Comparison of ENCODE assay signal across 11 cellular contexts in the genomic region with DNA sequence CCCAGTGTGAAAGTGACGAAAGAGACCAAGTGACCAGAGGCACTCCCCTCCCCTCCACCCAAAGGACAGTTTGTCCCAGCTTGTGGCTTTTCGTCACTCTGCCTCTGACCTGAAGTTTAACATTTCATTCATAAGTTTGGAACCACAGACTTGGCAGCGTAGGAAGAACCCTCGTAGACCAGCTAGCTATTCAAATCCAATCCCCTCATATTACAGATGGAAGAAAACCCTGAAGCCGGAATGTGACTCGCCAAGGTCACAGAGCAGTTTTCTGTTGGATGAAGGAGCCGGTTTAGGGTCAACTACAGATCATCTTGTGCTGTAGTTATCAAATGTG. TPM values are rescaled to one million over a fixed set of nuclear protein-coding genes. Genes with fewer than 3 reads are reported as not detected.
A peak's percentile ranks its signal among the peaks of the same experiment; 100 is the strongest.
DNase-seq lines count a peak whose midpoint lies in the region; ATAC-seq, FAIRE-seq and TF ChIP-seq lines count a peak whose summit lies in the region.
"Had no signal": no experiment of that assay in that cellular context is flagged by ENCODE, and none has a peak within 500 bp of the region (broad histone marks: within the 10 kb centered on the region; RNA-seq: fewer than 3 reads in every experiment).

No MANE protein-coding gene starts in this region.

- no peaks in the 10 kb centered on the region for H3F3A ChIP-seq in PC-3 (ENCODE audit: low read length, unreplicated experiment)

- BruUV-seq in PC-3 (replicated peaks; lab: Mats Ljungman, UMichigan) (no TSS peak), HepG2 (replicated peaks; lab: Mats Ljungman, UMichigan) (no TSS peak)

- no peak for TF ChIP-seq RAD21 in HepG2 (CRISPR knock-in tag; IDR thresholded peaks at IDR 0.05)

- H3K79me2 ChIP-seq in PC-3 (ENCODE audit: low read length) (peaks cover 8% of the 10 kb centered on the region), HepG2 (ENCODE audit: insufficient read depth, low read length) (peaks cover 7% of the 10 kb centered on the region)

- TF ChIP-seq POLR2A in HepG2 (IDR thresholded peaks at IDR 0.05; ENCODE audit: insufficient read depth in 1 of 2, low read depth in 2 of 2, low read length in 2 of 2) (no peak), suprapubic skin (IDR thresholded peaks at IDR 0.05) (no peak)

- 0 out of 2 replicates have a peak overlapping the region, but pooled peaks have one; percentile 53 for H3K27ac ChIP-seq in PC-3 (ENCODE audit: low read length)
- H3K27ac ChIP-seq in coronary artery, result peak overlapping the region; percentile 84 to 92
- H3K27ac ChIP-seq in HepG2 (ENCODE audit: extremely low read length, insufficient read depth, low read length), result peak overlapping the region; percentile 57
- H3K27ac ChIP-seq in suprapubic skin, result peak overlapping the region; percentile 22

- 0% methylated on average over 7 of the region's 7 CpGs for WGBS in HepG2 (ENCODE audit: low lambda C conversion rate)
- 77% methylated on average over 7 of the region's 7 CpGs for WGBS in suprapubic skin

- in situ Hi-C loops in HepG2 (cut with HindIII; ENCODE audit: extremely low pct_ligation_motif_present, low pct_unique_long_range_greater_than_20kb), result no loop called here

- TF ChIP-seq CTCF in PC-3 (conservative IDR thresholded peaks at IDR 0.05; ENCODE audit: low read depth, low read length) (no peak), coronary artery (IDR thresholded peaks at IDR 0.05) (no peak), HepG2 (CRISPR knock-in tag; IDR thresholded peaks at IDR 0.05) (no peak), suprapubic skin (IDR thresholded peaks at IDR 0.05) (no peak)

- H2AFZ ChIP-seq in PC-3 (ENCODE audit: low read length), result no peak overlapping the region
- H2AFZ ChIP-seq in HepG2 (ENCODE audit: low read length), result no peak overlapping the region

- H3K9me2 ChIP-seq in PC-3 (replicated peaks; ENCODE audit: low read length), result no peaks in the 10 kb centered on the region

- no peak overlapping the region for H3K9ac ChIP-seq in PC-3 (ENCODE audit: low read length)
- H3K9ac ChIP-seq in HepG2 (ENCODE audit: insufficient read depth, low read depth, low read length), result peak overlapping the region; percentile 36

- no peaks in the 10 kb centered on the region for H3K9me3 ChIP-seq in PC-3 (ENCODE audit: low read length)
- H3K9me3 ChIP-seq in HepG2 (ENCODE audit: low read length), result no peaks in the 10 kb centered on the region
- H3K9me3 ChIP-seq in suprapubic skin, result no peaks in the 10 kb centered on the region

- FAIRE-seq in HepG2 (lab: Jason Lieb, UNC) (peak; percentile 68), GM19239 (lab: Jason Lieb, UNC) (no peak)
- FAIRE-seq: GM12891 had no signal

- DNase-seq in PC-3 (no peak), coronary artery (ENCODE audit: low spot score) (peak; percentile 93), HepG2 (ENCODE audit: low spot score) (no peak), suprapubic skin (ENCODE audit: low spot score in 2 of 2) (no peak), GM19239 (ENCODE audit: insufficient read length, low spot score) (no peak), NCI-H187 treated with DMSO at 0.1 percent for 48 hours (lab: John Stamatoyannopoulos, UW) (no peak), NCI-H526 treated with DMSO at 0.1 percent for 48 hours (lab: John Stamatoyannopoulos, UW) (no peak)
- DNase-seq in activated effector memory CD4-positive, alpha-beta T cell treated with anti-CD3 and anti-CD28 coated beads, Interleukin-2, amount 50 U/mL, for 16 hours, result no peak
- DNase-seq: activated naive CD4-positive, alpha-beta T cell treated with anti-CD3 and anti-CD28 coated beads, Interleukin-2, amount 50 U/mL, for 16 hours; CD8-positive, alpha-beta memory T cell had no signal

- H4K20me1 ChIP-seq in PC-3 (ENCODE audit: low read length) (no peaks in the 10 kb centered on the region), HepG2 (ENCODE audit: insufficient read depth, low read length) (peaks cover 5% of the 10 kb centered on the region; the same call in 1 of the 2 replicates)

- ATAC-seq in PC-3, result no peak
- no peak for ATAC-seq in HepG2

- H3K4me2 ChIP-seq in PC-3 (ENCODE audit: low read length) (no peak overlapping the region), HepG2 (ENCODE audit: low read depth, low read length) (peak overlapping the region; percentile 83)

- intact Hi-C loops in PC-3 (cut with micrococcal nuclease) (no loop called here), HepG2 (cut with micrococcal nuclease; ENCODE audit: unreplicated experiment) (loop anchor here (1.0 to 2.0 kb wide), 3 partner anchors 14 to 40 kb away; no protein-coding TSS in a partner anchor)

- POLR2A ChIA-PET in PC-3 (lab: Charles Lee; ENCODE audit: unreplicated experiment), result no interaction called here
- POLR2A ChIA-PET in HepG2 (lab: Yijun Ruan, JAX), result interaction anchor here (1.1 to 29.5 kb wide), 9 partner anchors 12 to 412 kb away, joined by 3 to 1422 read pairs (median 5); partner anchors contain the start of genes PIGT and SDC4

- CTCF ChIA-PET in PC-3 (lab: Charles Lee), result interaction anchor here (0.8 to 1.3 kb wide), 2 partner anchors 61 to 78 kb away, joined by 3 to 5 read pairs; no protein-coding TSS in a partner anchor
- CTCF ChIA-PET in HepG2 (lab: Yijun Ruan, JAX; ENCODE audit: low intra/inter-chr PET ratio, low total read pairs), result no interaction called here

- H3K4me3 ChIP-seq in PC-3 (ENCODE audit: low read length) (no peak overlapping the region), coronary artery (peak overlapping the region; percentile 45), HepG2 (replicated peaks in 1 of 3; ENCODE audit: insufficient read depth in 1 of 3, low read depth in 2 of 3, low read length in 3 of 3) (peak overlapping the region; percentile 18 to 55 (median 26)), suprapubic skin (no peak overlapping the region)

- H3K36me3 ChIP-seq in PC-3 (ENCODE audit: low read depth, low read length) (no peaks in the 10 kb centered on the region), HepG2 (replicated peaks in 1 of 2; ENCODE audit: control insufficient read depth in 1 of 2, insufficient read depth in 2 of 2, low read length in 2 of 2) (no peaks in the 10 kb centered on the region), suprapubic skin (no peaks in the 10 kb centered on the region)

- no peak for TF ChIP-seq EP300 in HepG2 (IDR thresholded peaks at IDR 0.05; ENCODE audit: low read depth in 2 of 2, low read length in 2 of 2)
- no peak; the same call in 1 of the 2 replicates for TF ChIP-seq EP300 in HepG2 (CRISPR knock-in tag; IDR thresholded peaks at IDR 0.05; ENCODE audit: borderline replicate concordance)
- TF ChIP-seq EP300 in suprapubic skin (IDR thresholded peaks at IDR 0.05), result peak; percentile 60

- peaks cover 44% of the 10 kb centered on the region for H3K4me1 ChIP-seq in PC-3 (ENCODE audit: insufficient read depth, low read length)
- peaks cover 75% of the 10 kb centered on the region for H3K4me1 ChIP-seq in HepG2 (ENCODE audit: insufficient read depth, low read length)
- H3K4me1 ChIP-seq in suprapubic skin, result peaks cover 53% of the 10 kb centered on the region

- H3K27me3 ChIP-seq in PC-3 (ENCODE audit: low read length) (no peaks in the 10 kb centered on the region), HepG2 (ENCODE audit: control insufficient read depth in 1 of 2, insufficient read depth in 2 of 2, low read length in 2 of 2) (no peaks in the 10 kb centered on the region; a peak in 2 of 5 replicates), suprapubic skin (no peaks in the 10 kb centered on the region)

RNA-seq across cellular contexts. Expression of gene SYS1, which starts 3.9 kb away (rescaled TPM):
- 32.5 and 45.2 TPM in 2 replicates for total RNA-seq in PC-3 (2014; rRNA removed)
- total RNA-seq in HepG2 (2016; rRNA removed; fragmentation: Illumina TruSeq; extraction: Trizol), result 22.0 and 38.3 TPM in 2 replicates
- 17.7 and 19.7 TPM in 2 replicates for total RNA-seq in HepG2 (2016; cell fraction: cytosol; rRNA removed; fragmentation: Illumina TruSeq; extraction: Trizol; ENCODE audit: low read depth)
- total RNA-seq in HepG2 (2016; cell fraction: insoluble cytoplasmic fraction; rRNA removed; fragmentation: Illumina TruSeq; extraction: Trizol), result 22.2 and 38.4 TPM in 2 replicates
- total RNA-seq in HepG2 (2016; cell fraction: membrane; rRNA removed; fragmentation: Illumina TruSeq; extraction: Trizol), result 35.6 and 38.6 TPM in 2 replicates
- 39.9 and 40.9 TPM in 2 replicates for total RNA-seq in HepG2 (2016; cell fraction: nucleus; rRNA removed; fragmentation: Illumina TruSeq; extraction: Trizol)
- 65.6 and 75.9 TPM in 2 replicates for polyA plus RNA-seq in HepG2 (2011; rRNA removed)
- 66.7 and 88.3 TPM in 2 replicates for polyA plus RNA-seq in HepG2 (2011; cell fraction: cytosol; rRNA removed)
- polyA plus RNA-seq in HepG2 (2011; cell fraction: nucleus; rRNA removed), result 46.0 and 49.6 TPM in 2 replicates
- polyA plus RNA-seq in HepG2 (2012), result 22.5 and 24.8 TPM in 2 replicates
- 16.5 and 19.7 TPM in 2 replicates for polyA plus RNA-seq in HepG2 (2016; cell fraction: cytosol; fragmentation: Illumina TruSeq; extraction: Trizol; ENCODE audit: low read depth)
- 24.3 and 27.0 TPM in 2 replicates for polyA plus RNA-seq in HepG2 (2016; cell fraction: insoluble cytoplasmic fraction; fragmentation: Illumina TruSeq; extraction: Trizol; ENCODE audit: low read depth)
- polyA plus RNA-seq in HepG2 (2016; cell fraction: membrane; fragmentation: Illumina TruSeq; extraction: Trizol; ENCODE audit: low read depth), result 29.1 and 31.7 TPM in 2 replicates
- polyA plus RNA-seq in HepG2 (2016; cell fraction: nucleus; fragmentation: Illumina TruSeq; extraction: Trizol; ENCODE audit: insufficient read depth, low read depth), result 41.1 and 42.9 TPM in 2 replicates
- 127 and 240 TPM in 2 replicates for polyA minus RNA-seq in HepG2 (2011; rRNA and poly(A)+ RNA removed; ENCODE audit: low replicate concordance)
- polyA minus RNA-seq in HepG2 (2011; cell fraction: cytosol; rRNA and poly(A)+ RNA removed), result 35.0 and 40.9 TPM in 2 replicates
- polyA minus RNA-seq in HepG2 (2011; cell fraction: nucleus; rRNA and poly(A)+ RNA removed), result 56.0 and 62.5 TPM in 2 replicates
- 10 to 100 TPM; 30.9 to 49.5 (median 38.7) TPM for total RNA-seq in suprapubic skin

RNA-seq across cellular contexts. Expression of gene SDC4, which starts 10.8 kb away (rescaled TPM):
- total RNA-seq in PC-3 (2014; rRNA removed), result 134 and 167 TPM in 2 replicates
- total RNA-seq in HepG2 (2016; rRNA removed; fragmentation: Illumina TruSeq; extraction: Trizol), result 36.0 and 65.1 TPM in 2 replicates
- total RNA-seq in HepG2 (2016; cell fraction: cytosol; rRNA removed; fragmentation: Illumina TruSeq; extraction: Trizol; ENCODE audit: low read depth), result 6.2 and 6.3 TPM in 2 replicates
- 34.4 and 64.3 TPM in 2 replicates for total RNA-seq in HepG2 (2016; cell fraction: insoluble cytoplasmic fraction; rRNA removed; fragmentation: Illumina TruSeq; extraction: Trizol)
- 21.2 and 23.6 TPM in 2 replicates for total RNA-seq in HepG2 (2016; cell fraction: membrane; rRNA removed; fragmentation: Illumina TruSeq; extraction: Trizol)
- total RNA-seq in HepG2 (2016; cell fraction: nucleus; rRNA removed; fragmentation: Illumina TruSeq; extraction: Trizol), result 61.5 and 66.3 TPM in 2 replicates
- polyA plus RNA-seq in HepG2 (2011; rRNA removed), result 49.0 and 67.2 TPM in 2 replicates
- 51.5 and 81.1 TPM in 2 replicates for polyA plus RNA-seq in HepG2 (2011; cell fraction: cytosol; rRNA removed)
- polyA plus RNA-seq in HepG2 (2011; cell fraction: nucleus; rRNA removed), result 16.0 and 26.7 TPM in 2 replicates
- 44.1 and 51.7 TPM in 2 replicates for polyA plus RNA-seq in HepG2 (2012)
- 5.0 TPM in 2 replicates for polyA plus RNA-seq in HepG2 (2016; cell fraction: cytosol; fragmentation: Illumina TruSeq; extraction: Trizol; ENCODE audit: low read depth)
- 33.1 and 34.5 TPM in 2 replicates for polyA plus RNA-seq in HepG2 (2016; cell fraction: insoluble cytoplasmic fraction; fragmentation: Illumina TruSeq; extraction: Trizol; ENCODE audit: low read depth)
- 13.3 and 15.5 TPM in 2 replicates for polyA plus RNA-seq in HepG2 (2016; cell fraction: membrane; fragmentation: Illumina TruSeq; extraction: Trizol; ENCODE audit: low read depth)
- polyA plus RNA-seq in HepG2 (2016; cell fraction: nucleus; fragmentation: Illumina TruSeq; extraction: Trizol; ENCODE audit: insufficient read depth, low read depth), result 86.0 and 86.3 TPM in 2 replicates
- polyA minus RNA-seq in HepG2 (2011; rRNA and poly(A)+ RNA removed; ENCODE audit: low replicate concordance), result 33.3 and 94.7 TPM in 2 replicates
- polyA minus RNA-seq in HepG2 (2011; cell fraction: cytosol; rRNA and poly(A)+ RNA removed), result 68.1 and 88.6 TPM in 2 replicates
- polyA minus RNA-seq in HepG2 (2011; cell fraction: nucleus; rRNA and poly(A)+ RNA removed), result 15.1 and 31.3 TPM in 2 replicates
- total RNA-seq in suprapubic skin, result 100 to 1,000 TPM; 156 to 255 (median 216) TPM

RNA-seq across cellular contexts. Expression of gene TP53TG5, which starts 19.1 kb away (rescaled TPM):
- total RNA-seq in PC-3 (2014; rRNA removed) (not detected in 2 replicates), HepG2 (2016; rRNA removed; fragmentation: Illumina TruSeq; extraction: Trizol) (not detected in 2 replicates), suprapubic skin (under 1 TPM in 1 of 4 donors, not detected in 3; 0.32 TPM)
- total RNA-seq in HepG2 (2016; cell fraction: cytosol; rRNA removed; fragmentation: Illumina TruSeq; extraction: Trizol; ENCODE audit: low read depth), result not detected in 2 replicates
- not detected in 2 replicates for total RNA-seq in HepG2 (2016; cell fraction: insoluble cytoplasmic fraction; rRNA removed; fragmentation: Illumina TruSeq; extraction: Trizol)
- total RNA-seq in HepG2 (2016; cell fraction: membrane; rRNA removed; fragmentation: Illumina TruSeq; extraction: Trizol), result not detected in 2 replicates
- total RNA-seq in HepG2 (2016; cell fraction: nucleus; rRNA removed; fragmentation: Illumina TruSeq; extraction: Trizol), result not detected in 2 replicates
- 0.11 TPM in 1 of 2 replicates, not detected in the other for polyA plus RNA-seq in HepG2 (2011; rRNA removed)
- polyA plus RNA-seq in HepG2 (2011; cell fraction: cytosol; rRNA removed), result not detected in 2 replicates
- polyA plus RNA-seq in HepG2 (2011; cell fraction: nucleus; rRNA removed), result not detected in 2 replicates
- 0.32 and 0.45 TPM in 2 replicates for polyA plus RNA-seq in HepG2 (2012)
- polyA plus RNA-seq in HepG2 (2016; cell fraction: cytosol; fragmentation: Illumina TruSeq; extraction: Trizol; ENCODE audit: low read depth), result not detected in 2 replicates
- not detected in 2 replicates for polyA plus RNA-seq in HepG2 (2016; cell fraction: insoluble cytoplasmic fraction; fragmentation: Illumina TruSeq; extraction: Trizol; ENCODE audit: low read depth)
- not detected in 2 replicates for polyA plus RNA-seq in HepG2 (2016; cell fraction: membrane; fragmentation: Illumina TruSeq; extraction: Trizol; ENCODE audit: low read depth)
- polyA plus RNA-seq in HepG2 (2016; cell fraction: nucleus; fragmentation: Illumina TruSeq; extraction: Trizol; ENCODE audit: insufficient read depth, low read depth), result not detected in 2 replicates
- polyA minus RNA-seq in HepG2 (2011; rRNA and poly(A)+ RNA removed; ENCODE audit: low replicate concordance), result not detected in 2 replicates
- polyA minus RNA-seq in HepG2 (2011; cell fraction: cytosol; rRNA and poly(A)+ RNA removed), result not detected in 2 replicates
- polyA minus RNA-seq in HepG2 (2011; cell fraction: nucleus; rRNA and poly(A)+ RNA removed), result not detected in 2 replicates
- total RNA-seq: CD8-positive, alpha-beta memory T cell had no signal
- polyA plus RNA-seq: CD8-positive, alpha-beta memory T cell had no signal

RNA-seq across cellular contexts. Expression of gene DBNDD2, which starts 49.1 kb away (rescaled TPM):
- total RNA-seq in PC-3 (2014; rRNA removed) (7.7 and 8.5 TPM in 2 replicates), HepG2 (2016; rRNA removed; fragmentation: Illumina TruSeq; extraction: Trizol) (16.7 and 19.6 TPM in 2 replicates), suprapubic skin (10 to 100 TPM; 42.4 to 72.3 (median 49.7) TPM)
- total RNA-seq in HepG2 (2016; cell fraction: cytosol; rRNA removed; fragmentation: Illumina TruSeq; extraction: Trizol; ENCODE audit: low read depth), result 27.1 and 31.8 TPM in 2 replicates
- 17.0 and 18.9 TPM in 2 replicates for total RNA-seq in HepG2 (2016; cell fraction: insoluble cytoplasmic fraction; rRNA removed; fragmentation: Illumina TruSeq; extraction: Trizol)
- 37.0 and 42.3 TPM in 2 replicates for total RNA-seq in HepG2 (2016; cell fraction: membrane; rRNA removed; fragmentation: Illumina TruSeq; extraction: Trizol)
- 9.4 and 9.5 TPM in 2 replicates for total RNA-seq in HepG2 (2016; cell fraction: nucleus; rRNA removed; fragmentation: Illumina TruSeq; extraction: Trizol)
- 47.6 and 50.4 TPM in 2 replicates for polyA plus RNA-seq in HepG2 (2011; rRNA removed)
- polyA plus RNA-seq in HepG2 (2011; cell fraction: cytosol; rRNA removed), result 44.5 and 55.5 TPM in 2 replicates
- 18.6 and 25.0 TPM in 2 replicates for polyA plus RNA-seq in HepG2 (2011; cell fraction: nucleus; rRNA removed)
- 22.6 and 31.0 TPM in 2 replicates for polyA plus RNA-seq in HepG2 (2012)
- 59.2 and 64.6 TPM in 2 replicates for polyA plus RNA-seq in HepG2 (2016; cell fraction: cytosol; fragmentation: Illumina TruSeq; extraction: Trizol; ENCODE audit: low read depth)
- polyA plus RNA-seq in HepG2 (2016; cell fraction: insoluble cytoplasmic fraction; fragmentation: Illumina TruSeq; extraction: Trizol; ENCODE audit: low read depth), result 33.0 and 35.8 TPM in 2 replicates
- polyA plus RNA-seq in HepG2 (2016; cell fraction: membrane; fragmentation: Illumina TruSeq; extraction: Trizol; ENCODE audit: low read depth), result 58.6 and 59.9 TPM in 2 replicates
- 22.2 and 26.4 TPM in 2 replicates for polyA plus RNA-seq in HepG2 (2016; cell fraction: nucleus; fragmentation: Illumina TruSeq; extraction: Trizol; ENCODE audit: insufficient read depth, low read depth)
- 9.7 and 31.5 TPM in 2 replicates for polyA minus RNA-seq in HepG2 (2011; rRNA and poly(A)+ RNA removed; ENCODE audit: low replicate concordance)
- 4.8 and 11.1 TPM in 2 replicates for polyA minus RNA-seq in HepG2 (2011; cell fraction: cytosol; rRNA and poly(A)+ RNA removed)
- 4.0 and 11.1 TPM in 2 replicates for polyA minus RNA-seq in HepG2 (2011; cell fraction: nucleus; rRNA and poly(A)+ RNA removed)

RNA-seq across cellular contexts. Expression of gene MATN4, which starts 50.9 kb away (rescaled TPM):
- total RNA-seq in PC-3 (2014; rRNA removed) (0.33 TPM in 1 of 2 replicates, not detected in the other), HepG2 (2016; rRNA removed; fragmentation: Illumina TruSeq; extraction: Trizol) (not detected in 2 replicates), suprapubic skin (1 to 10 TPM in 1 of 4 donors, under 1 TPM in 2, not detected in 1; 0.25 to 1.5 (median 0.94) TPM)
- total RNA-seq in HepG2 (2016; cell fraction: cytosol; rRNA removed; fragmentation: Illumina TruSeq; extraction: Trizol; ENCODE audit: low read depth), result not detected in 2 replicates
- not detected in 2 replicates for total RNA-seq in HepG2 (2016; cell fraction: insoluble cytoplasmic fraction; rRNA removed; fragmentation: Illumina TruSeq; extraction: Trizol)
- total RNA-seq in HepG2 (2016; cell fraction: membrane; rRNA removed; fragmentation: Illumina TruSeq; extraction: Trizol), result not detected in 2 replicates
- total RNA-seq in HepG2 (2016; cell fraction: nucleus; rRNA removed; fragmentation: Illumina TruSeq; extraction: Trizol), result not detected in 2 replicates
- 0.04 TPM in 1 of 2 replicates, not detected in the other for polyA plus RNA-seq in HepG2 (2011; rRNA removed)
- polyA plus RNA-seq in HepG2 (2011; cell fraction: cytosol; rRNA removed), result not detected in 2 replicates
- polyA plus RNA-seq in HepG2 (2011; cell fraction: nucleus; rRNA removed), result 0.11 TPM in 1 of 2 replicates, not detected in the other
- not detected in 2 replicates for polyA plus RNA-seq in HepG2 (2012)
- polyA plus RNA-seq in HepG2 (2016; cell fraction: cytosol; fragmentation: Illumina TruSeq; extraction: Trizol; ENCODE audit: low read depth), result not detected in 2 replicates
- polyA plus RNA-seq in HepG2 (2016; cell fraction: insoluble cytoplasmic fraction; fragmentation: Illumina TruSeq; extraction: Trizol; ENCODE audit: low read depth), result not detected in 2 replicates
- polyA plus RNA-seq in HepG2 (2016; cell fraction: membrane; fragmentation: Illumina TruSeq; extraction: Trizol; ENCODE audit: low read depth), result not detected in 2 replicates
- polyA plus RNA-seq in HepG2 (2016; cell fraction: nucleus; fragmentation: Illumina TruSeq; extraction: Trizol; ENCODE audit: insufficient read depth, low read depth), result not detected in 2 replicates
- not detected in 2 replicates for polyA minus RNA-seq in HepG2 (2011; rRNA and poly(A)+ RNA removed; ENCODE audit: low replicate concordance)
- not detected in 2 replicates for polyA minus RNA-seq in HepG2 (2011; cell fraction: cytosol; rRNA and poly(A)+ RNA removed)
- polyA minus RNA-seq in HepG2 (2011; cell fraction: nucleus; rRNA and poly(A)+ RNA removed), result not detected in 2 replicates
- polyA plus RNA-seq: CD8-positive, alpha-beta memory T cell had no signal

Comparison
In these comparisons a context has a peak if more than half of its experiments do, and no peak if none do; other contexts are left out.
1. H3K27ac ChIP-seq: peak in every context shown above with its lines; median percentile 88 in coronary artery; 57 in HepG2; 53 in PC-3; 22 in suprapubic skin.
2. H3K4me3 ChIP-seq: peak in coronary artery (single experiment) and HepG2 (3 of 3); none in PC-3 (single experiment) and suprapubic skin (single experiment).